Comparison of ENCODE assay signal across 14 cellular contexts in genomic region chr7:98874942-98875341, GRCh38. TPM values are rescaled to one million over a fixed set of nuclear protein-coding genes. Genes with fewer than 3 reads are reported as not detected.
A peak's percentile ranks its signal among the peaks of the same experiment; 100 is the strongest.
DNase-seq lines count a peak whose midpoint lies in the region; ATAC-seq and TF ChIP-seq lines count a peak whose summit lies in the region.
"Had no signal": no experiment of that assay in that cellular context is flagged by ENCODE, and none has a peak within 500 bp of the region (broad histone marks: within the 10 kb centered on the region; RNA-seq: fewer than 3 reads in every experiment).

No MANE protein-coding gene starts in this region.

- no peak overlapping the region for H2BK5ac ChIP-seq in IMR-90 (ENCODE audit: low read depth, low read length, poor library complexity, severe bottlenecking)

- no peak overlapping the region for H3K4ac ChIP-seq in IMR-90 (ENCODE audit: low read depth, low read length)

- H2BK15ac ChIP-seq in IMR-90 (ENCODE audit: low read depth, low read length): no peak overlapping the region

- H3K27me3 ChIP-seq in IMR-90 (ENCODE audit: control insufficient read depth, insufficient read depth, low read length) (peaks cover 2% of the 10 kb centered on the region; the same call in 1 of the 2 replicates), sigmoid colon (peaks cover 0 to 38% (median 29%) of the 10 kb centered on the region in 3 donors), heart right ventricle (peaks cover 0 to 29% (median 22%) of the 10 kb centered on the region in 7 donors)

- no peak overlapping the region for H2AFZ ChIP-seq in IMR-90 (replicated peaks; ENCODE audit: low read length, poor library complexity)
- H2AFZ ChIP-seq: GM23338 had no signal

- DNase-seq in IMR-90: no peak
- peak; percentile 5 for DNase-seq in coronary artery (ENCODE audit: low spot score)
- peak; percentile 5 for DNase-seq in sigmoid colon
- no peak for DNase-seq in heart right ventricle
- DNase-seq: C1 segment of cervical spinal cord; Caco-2; CD8-positive, alpha-beta T cell; DMS153; DND-41 had no signal

- no peak for TF ChIP-seq EP300 in sigmoid colon (IDR thresholded peaks at IDR 0.05)

- no peak overlapping the region for H3K56ac ChIP-seq in IMR-90 (ENCODE audit: extremely low read depth, insufficient read depth, low read length)

- no peak overlapping the region for H3K9ac ChIP-seq in IMR-90 (ENCODE audit: low read depth, low read length)

- no peak for ATAC-seq in IMR-90 (ENCODE audit: low read depth)
- no peak for ATAC-seq in GM21515 (IDR thresholded peaks at IDR 0.05; ENCODE audit: unreplicated experiment)
- no peak for ATAC-seq in heart right ventricle
- ATAC-seq in GM21737 (IDR thresholded peaks at IDR 0.05; ENCODE audit: unreplicated experiment): no peak
- ATAC-seq: CD8-positive, alpha-beta T cell; GM23338 had no signal

- H3K27ac ChIP-seq in IMR-90 (ENCODE audit: insufficient read depth, low read length): no peak overlapping the region
- H3K27ac ChIP-seq in coronary artery: no peak overlapping the region
- no peak overlapping the region for H3K27ac ChIP-seq in sigmoid colon
- no peak overlapping the region for H3K27ac ChIP-seq in heart right ventricle

- no peak overlapping the region for H4K8ac ChIP-seq in IMR-90 (ENCODE audit: low read depth in 2 of 2, low read length in 2 of 2)

- no peak overlapping the region for H2BK120ac ChIP-seq in IMR-90 (ENCODE audit: low read depth, low read length)

- H3K79me1 ChIP-seq in IMR-90 (ENCODE audit: low read depth in 1 of 2, low read length in 2 of 2): peaks cover 5 to 13% of the 10 kb centered on the region in 2 experiments; a peak in 2 of 4 replicates

- no peak overlapping the region for H3K14ac ChIP-seq in IMR-90 (replicated peaks; ENCODE audit: low read depth, low read length)

- H3K4me1 ChIP-seq in IMR-90 (ENCODE audit: control insufficient read depth, insufficient read depth, low read length) (peaks cover 10% of the 10 kb centered on the region), sigmoid colon (peaks cover 0 to 22% (median 20%) of the 10 kb centered on the region in 4 donors), heart right ventricle (peaks cover 0 to 23% (median 13%) of the 10 kb centered on the region in 9 donors)
- H3K4me1 ChIP-seq: Caco-2, HAP-1 had no signal

- POLR2A ChIA-PET in IMR-90 (lab: Charles Lee; ENCODE audit: unreplicated experiment): no interaction called here

- TF ChIP-seq RAD21 in IMR-90 (IDR thresholded peaks at IDR 0.05; ENCODE audit: low read length): no peak

- no peak overlapping the region for H2AK5ac ChIP-seq in IMR-90 (ENCODE audit: low read depth, low read length)

- H3K36me3 ChIP-seq in IMR-90 (ENCODE audit: control insufficient read depth, insufficient read depth, low read length): no peaks in the 10 kb centered on the region
- no peaks in the 10 kb centered on the region for H3K36me3 ChIP-seq in sigmoid colon
- H3K36me3 ChIP-seq in heart right ventricle: no peaks in the 10 kb centered on the region
- H3K36me3 ChIP-seq: HAP-1 had no signal

- H3K4me3 ChIP-seq in IMR-90 (ENCODE audit: insufficient read depth, low read depth, low read length) (no peak overlapping the region), coronary artery (no peak overlapping the region), sigmoid colon (no peak overlapping the region), heart right ventricle (no peak overlapping the region)
- H3K4me3 ChIP-seq: GM23338, HAP-1 had no signal

- in situ Hi-C loops in IMR-90 (cut with MboI; ENCODE audit: low sequenced_read_pairs): no loop called here

- no peak overlapping the region for H3K23ac ChIP-seq in IMR-90 (ENCODE audit: low read depth, low read length)

- H3K9me1 ChIP-seq in IMR-90 (ENCODE audit: insufficient read depth, low read length): peaks cover 5% of the 10 kb centered on the region; the same call in 1 of the 2 replicates

- H3K4me2 ChIP-seq in IMR-90 (ENCODE audit: low read depth, low read length): no peak overlapping the region
- H3K4me2 ChIP-seq: GM23338 had no signal

- no peak overlapping the region for H3K18ac ChIP-seq in IMR-90 (ENCODE audit: low read depth, low read length)

- no TSS peak for BruUV-seq in IMR-90 (replicated peaks; lab: Mats Ljungman, UMichigan)

- H4K5ac ChIP-seq in IMR-90 (ENCODE audit: low read depth, low read length): no peak overlapping the region

- dilution Hi-C loops in IMR-90 (cut with HindIII; ENCODE audit: low sequenced_read_pairs, unreplicated experiment): no loop called here

- H4K91ac ChIP-seq in IMR-90 (ENCODE audit: insufficient read depth, low read depth, low read length): no peak overlapping the region

- TF ChIP-seq CTCF in IMR-90 (conservative IDR thresholded peaks at IDR 0.05; ENCODE audit: low read depth, low read length): no peak
- TF ChIP-seq CTCF in coronary artery (IDR thresholded peaks at IDR 0.05): no peak
- TF ChIP-seq CTCF in sigmoid colon (IDR thresholded peaks at IDR 0.05): no peak
- no peak for TF ChIP-seq CTCF in heart right ventricle (IDR thresholded peaks at IDR 0.05)

- TF ChIP-seq POLR2A in IMR-90 (IDR thresholded peaks at IDR 0.05; ENCODE audit: low read depth, low read length) (no peak), sigmoid colon (IDR thresholded peaks at IDR 0.05) (no peak)

- CTCF ChIA-PET in IMR-90 (lab: Yijun Ruan, JAX): no interaction called here

- H2BK20ac ChIP-seq in IMR-90 (ENCODE audit: low read depth, low read length): no peak overlapping the region

- H2AK9ac ChIP-seq in IMR-90 (replicated peaks; ENCODE audit: low read depth, low read length, poor library complexity): peak overlapping the region; percentile 78

- no CpG with 5 or more reads among the region's 1 CpG for WGBS in IMR-90 (ENCODE audit: extremely low coverage in 2 of 2, insufficient read length in 1 of 2), 2 experiments
- WGBS in sigmoid colon, 2 donors: 82 to 91% methylated on average over 1 of the region's 1 CpG
- WGBS in heart right ventricle, 2 donors: 81 to 92% methylated on average over 1 of the region's 1 CpG

- H4K20me1 ChIP-seq in IMR-90 (ENCODE audit: insufficient read depth, low read length): peaks cover 9% of the 10 kb centered on the region

- intact Hi-C loops in IMR-90 (cut with micrococcal nuclease) (no loop called here), sigmoid colon (cut with DNase I) (loop anchor here (5.0 kb wide), 2 partner anchors 267 to 593 kb away; partner anchors contain the start of genes BRI3 and SMURF1), heart right ventricle (cut with DNase I) (no loop called here)

- H3K9me3 ChIP-seq in IMR-90 (ENCODE audit: control insufficient read depth, insufficient read depth, low read length) (no peaks in the 10 kb centered on the region), sigmoid colon (no peaks in the 10 kb centered on the region), heart right ventricle (no peaks in the 10 kb centered on the region)
- H3K9me3 ChIP-seq: Caco-2, HAP-1 had no signal

TF ChIP-seq in IMR-90, 13 proteins besides CTCF, POLR2A, EP300 and RAD21:
- TF ChIP-seq MAZ (IDR thresholded peaks at IDR 0.05; ENCODE audit: borderline replicate concordance, low read depth, low read length) (no peak), CHD1 (IDR thresholded peaks at IDR 0.05; ENCODE audit: low read depth, low read length) (no peak)

RNA-seq across cellular contexts. Expression of gene TRRAP, which starts 3.4 kb away (rescaled TPM):
- 12.5 TPM in 2 replicates for total RNA-seq in IMR-90 (2012; rRNA removed)
- polyA plus RNA-seq in IMR-90 (2012; rRNA removed): 18.1 and 18.8 TPM in 2 replicates
- 10.8 and 13.2 TPM in 2 replicates for polyA plus RNA-seq in IMR-90 (2012; cell fraction: cytosol; rRNA removed)
- polyA plus RNA-seq in IMR-90 (2012; cell fraction: nucleus; rRNA removed; ENCODE audit: low replicate concordance): 28.4 and 30.9 TPM in 2 replicates
- 10 to 100 TPM; 18.9 to 35.5 (median 24.0) TPM for total RNA-seq in sigmoid colon
- 10 to 100 TPM in 1 of 3 donors, 1 to 10 TPM in 2; 2.4 to 17.8 (median 3.9) TPM for polyA plus RNA-seq in sigmoid colon
- 10 to 100 TPM; 14.6 to 25.1 (median 22.7) TPM for total RNA-seq in heart right ventricle
- polyA plus RNA-seq in heart right ventricle: 10 to 100 TPM in 1 of 2 donors, 1 to 10 TPM in 1; 4.8 to 12.7 TPM

RNA-seq across cellular contexts. Expression of gene TMEM130, which starts 5.1 kb away (rescaled TPM):
- 1.1 and 1.4 TPM in 2 replicates for total RNA-seq in IMR-90 (2012; rRNA removed)
- 13.5 and 14.8 TPM in 2 replicates for polyA plus RNA-seq in IMR-90 (2012; rRNA removed)
- polyA plus RNA-seq in IMR-90 (2012; cell fraction: cytosol; rRNA removed): 17.4 and 22.2 TPM in 2 replicates
- polyA plus RNA-seq in IMR-90 (2012; cell fraction: nucleus; rRNA removed; ENCODE audit: low replicate concordance): 14.2 and 24.0 TPM in 2 replicates
- total RNA-seq in sigmoid colon: 1 to 10 TPM; 2.1 to 3.3 (median 3.1) TPM
- polyA plus RNA-seq in sigmoid colon: 1 to 10 TPM in 1 of 3 donors, not detected in 2; 2.2 TPM
- 1 to 10 TPM in 1 of 10 donors, under 1 TPM in 1, not detected in 8; 0.29 to 1.5 TPM for total RNA-seq in heart right ventricle
- under 1 TPM; 0.12 to 0.22 TPM for polyA plus RNA-seq in heart right ventricle
- total RNA-seq: A673; Caco-2; CD8-positive, alpha-beta T cell had no signal

Comparison
In these comparisons a context has a peak if more than half of its experiments do, and no peak if none do; other contexts are left out.
1. DNase-seq: peak in coronary artery (single experiment) and sigmoid colon (single experiment); none in IMR-90 (single experiment) and heart right ventricle (0 of 2).